ENCODE assay signal across 2 cellular contexts in the genomic region with DNA sequence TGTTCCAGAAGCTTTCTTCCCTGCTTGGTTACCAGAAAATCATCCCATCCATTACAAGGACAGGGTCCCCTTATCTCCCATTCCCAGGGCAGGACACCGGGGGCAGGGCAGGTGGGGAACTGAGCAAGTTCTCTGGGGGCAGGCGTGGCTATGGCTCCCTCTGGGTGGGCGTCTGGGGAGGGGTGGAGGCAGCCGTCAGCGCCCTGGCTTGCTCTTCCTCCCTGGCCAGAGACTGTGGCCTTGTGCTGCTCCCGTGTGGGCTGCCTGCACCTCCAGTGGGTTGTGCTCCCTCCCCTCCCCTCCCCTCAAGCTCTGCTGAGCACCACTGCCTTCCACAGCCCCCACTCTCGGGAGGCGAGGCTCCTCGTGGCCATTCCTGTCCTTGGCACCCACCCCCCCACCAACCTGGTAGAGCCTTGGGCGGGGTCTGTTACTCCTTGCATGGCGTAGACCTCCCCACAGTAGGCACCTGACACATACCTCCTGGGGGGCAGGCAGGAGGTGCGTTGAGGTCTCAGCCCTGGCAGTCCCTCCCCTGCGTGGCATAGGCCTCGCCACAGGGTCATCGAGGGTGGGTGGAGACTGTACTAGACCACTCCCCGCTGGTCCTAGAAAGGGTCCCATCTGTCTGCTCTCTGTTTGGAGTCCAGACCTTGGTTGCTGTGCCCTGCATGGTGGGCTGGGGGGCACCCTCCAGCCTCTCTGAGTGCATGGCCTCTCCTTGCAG.
TF ChIP-seq lines count a peak whose summit lies in the region.

No MANE protein-coding gene starts in this region.

TF ChIP-seq in IMR-90, 13 proteins besides CTCF, POLR2A, EP300 and RAD21:
- TF ChIP-seq MAFK (IDR thresholded peaks at IDR 0.05; ENCODE audit: low read depth, low read length) (no peak), FOS (IDR thresholded peaks at IDR 0.05; ENCODE audit: low read depth, low read length) (no peak), NFE2L2 (IDR thresholded peaks at IDR 0.05; ENCODE audit: low read depth, low read length) (no peak), CHD1 (IDR thresholded peaks at IDR 0.05; ENCODE audit: low read depth, low read length) (no peak), BHLHE40 (IDR thresholded peaks at IDR 0.05; ENCODE audit: low read depth, low read length) (no peak), MAZ (IDR thresholded peaks at IDR 0.05; ENCODE audit: borderline replicate concordance, low read depth, low read length) (no peak), CEBPB (IDR thresholded peaks at IDR 0.05; ENCODE audit: low read depth, low read length) (no peak), MXI1 (IDR thresholded peaks at IDR 0.05; ENCODE audit: borderline replicate concordance, low read depth, low read length) (no peak)
- TF ChIP-seq, protein P1, sequence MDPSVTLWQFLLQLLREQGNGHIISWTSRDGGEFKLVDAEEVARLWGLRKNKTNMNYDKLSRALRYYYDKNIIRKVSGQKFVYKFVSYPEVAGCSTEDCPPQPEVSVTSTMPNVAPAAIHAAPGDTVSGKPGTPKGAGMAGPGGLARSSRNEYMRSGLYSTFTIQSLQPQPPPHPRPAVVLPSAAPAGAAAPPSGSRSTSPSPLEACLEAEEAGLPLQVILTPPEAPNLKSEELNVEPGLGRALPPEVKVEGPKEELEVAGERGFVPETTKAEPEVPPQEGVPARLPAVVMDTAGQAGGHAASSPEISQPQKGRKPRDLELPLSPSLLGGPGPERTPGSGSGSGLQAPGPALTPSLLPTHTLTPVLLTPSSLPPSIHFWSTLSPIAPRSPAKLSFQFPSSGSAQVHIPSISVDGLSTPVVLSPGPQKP (IDR thresholded peaks at IDR 0.05; ENCODE audit: borderline replicate concordance, low read depth, low read length): no peak

TF ChIP-seq in H1, 55 proteins besides CTCF, POLR2A, EP300 and RAD21:
- TF ChIP-seq CEBPB (IDR thresholded peaks at IDR 0.05; ENCODE audit: low read depth, low read length) (no peak), CTBP2 (IDR thresholded peaks at IDR 0.05; ENCODE audit: borderline replicate concordance, insufficient read depth, insufficient read length, low read length) (no peak), RNF2 (IDR thresholded peaks at IDR 0.05; ENCODE audit: borderline replicate concordance, low read depth, low read length, missing control alignments, poor library complexity, severe bottlenecking) (no peak), SP1 (IDR thresholded peaks at IDR 0.05; ENCODE audit: low read depth, low read length) (no peak), POU5F1 (IDR thresholded peaks at IDR 0.05; ENCODE audit: low read depth, low read length) (no peak), SIRT6 (IDR thresholded peaks at IDR 0.05; ENCODE audit: low read length) (no peak)
TF ChIP-seq in H1: peak in this region for 0.
